20 cellular contexts compared by ENCODE assay signal in the genomic region with DNA sequence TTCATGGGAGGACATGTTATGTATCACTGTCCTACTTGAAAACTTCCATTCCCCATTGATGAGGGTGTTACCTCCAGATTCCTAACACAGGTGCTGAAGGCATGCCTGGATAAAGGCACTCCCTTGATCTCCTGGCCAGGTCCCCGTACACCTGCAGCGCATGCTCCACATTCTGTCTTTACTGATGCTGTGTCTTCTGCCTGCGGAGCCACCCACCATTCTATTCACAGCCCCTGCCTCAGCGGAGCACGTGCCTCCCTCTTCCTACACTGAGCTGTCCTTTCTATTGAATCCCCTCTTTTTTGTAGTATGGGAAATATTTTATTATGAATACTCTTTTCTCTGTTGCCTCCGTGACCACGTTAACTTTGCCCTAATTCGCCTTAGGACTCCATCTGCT. TPM values are rescaled to one million over a fixed set of nuclear protein-coding genes. Genes with fewer than 3 reads are reported as not detected.
DNase-seq lines count a peak whose midpoint lies in the region; ATAC-seq and TF ChIP-seq lines count a peak whose summit lies in the region.
"Had no signal": no experiment of that assay in that cellular context is flagged by ENCODE, and none has a peak within 500 bp of the region (broad histone marks: within the 10 kb centered on the region; RNA-seq: fewer than 3 reads in every experiment).

No MANE protein-coding gene starts in this region.

- no peaks in the 10 kb centered on the region for H3K36me3 ChIP-seq in testis (ENCODE audit: low read depth, missing control alignments)
- H3K36me3 ChIP-seq: heart right ventricle, vagina had no signal

- H3K9me3 ChIP-seq in T-helper 17 cell (ENCODE audit: control insufficient read depth, low read length, poor library complexity, severe bottlenecking) (no peaks in the 10 kb centered on the region), testis (no peaks in the 10 kb centered on the region)
- H3K9me3 ChIP-seq: heart right ventricle, vagina had no signal

- H3K4me1 Mint-ChIP-seq in activated naive CD4-positive, alpha-beta T cell treated with anti-CD3 and anti-CD28 coated beads for 36 hours (ENCODE audit: low read depth), result peaks cover 69% of the 10 kb centered on the region
- H3K4me1 Mint-ChIP-seq in T-helper 17 cell (peaks cover 37% of the 10 kb centered on the region), memory B cell (peaks cover 56% of the 10 kb centered on the region)
- H3K4me1 Mint-ChIP-seq in stimulated activated naive B cell treated with anti-CD40 and anti-IgM and Interleukin-4, amounts not matched to agents 10 μg/mL and 1 μg/mL and 100 μg/mL, for 72 hours, result peaks cover 42 to 70% of the 10 kb centered on the region in 2 donors

- DNase-seq in activated naive CD4-positive, alpha-beta T cell treated with anti-CD3 and anti-CD28 coated beads for 36 hours, result no peak
- no peak for DNase-seq in activated naive CD4-positive, alpha-beta T cell (lab: John Stamatoyannopoulos, UW)
- no peak for DNase-seq in T-helper 17 cell
- no peak for DNase-seq in memory B cell (ENCODE audit: low spot score in 2 of 2)
- DNase-seq in stimulated activated naive B cell treated with anti-CD40 and anti-IgM and Interleukin-4, amounts not matched to agents 10 μg/mL and 1 μg/mL and 100 μg/mL, for 72 hours, result no peak
- DNase-seq in testis, result no peak
- DNase-seq in germinal center (ENCODE audit: low spot score), result no peak
- DNase-seq: activated CD4-positive, CD25-positive, alpha-beta regulatory T cell; activated CD8-positive, alpha-beta memory T cell treated with anti-CD3 and anti-CD28 coated beads, Interleukin-2, amount 50 U/mL, for 4 hours; activated naive CD4-positive, alpha-beta T cell treated with anti-CD3 and anti-CD28 coated beads, Interleukin-2, amount 50 U/mL, for 16 hours; CD8-positive, alpha-beta memory T cell; dorsolateral prefrontal cortex; heart right ventricle; islet precursor cell; midbrain; NCI-H2081 treated with DMSO at 0.1 percent for 48 hours; NCI-H748 treated with DMSO at 0.1 percent for 48 hours had no signal

- no peak overlapping the region for H3K4me3 ChIP-seq in testis
- H3K4me3 ChIP-seq: dorsolateral prefrontal cortex, heart right ventricle, vagina had no signal

- WGBS in testis, 2 donors, result 87 to 96% methylated on average over 8 of the region's 8 CpGs

- no peaks in the 10 kb centered on the region for H3K9me3 Mint-ChIP-seq in activated naive CD4-positive, alpha-beta T cell treated with anti-CD3 and anti-CD28 coated beads for 36 hours
- peaks cover 6% of the 10 kb centered on the region for H3K9me3 Mint-ChIP-seq in memory B cell
- H3K9me3 Mint-ChIP-seq in stimulated activated naive B cell treated with anti-CD40 and anti-IgM and Interleukin-4, amounts not matched to agents 10 μg/mL and 1 μg/mL and 100 μg/mL, for 72 hours, result peaks cover 2 to 11% of the 10 kb centered on the region in 2 donors
- H3K9me3 Mint-ChIP-seq: CD8-positive, alpha-beta memory T cell had no signal

- H3K36me3 Mint-ChIP-seq in activated naive CD4-positive, alpha-beta T cell treated with anti-CD3 and anti-CD28 coated beads for 36 hours (ENCODE audit: low read depth), result peaks cover 20% of the 10 kb centered on the region
- H3K36me3 Mint-ChIP-seq in T-helper 17 cell (ENCODE audit: low read depth), result peaks cover 3% of the 10 kb centered on the region
- H3K36me3 Mint-ChIP-seq in memory B cell, result peaks cover 31% of the 10 kb centered on the region
- H3K36me3 Mint-ChIP-seq in stimulated activated naive B cell treated with anti-CD40 and anti-IgM and Interleukin-4, amounts not matched to agents 10 μg/mL and 1 μg/mL and 100 μg/mL, for 72 hours, result peaks cover 38 to 62% of the 10 kb centered on the region in 2 donors

- TF ChIP-seq CTCF in testis (IDR thresholded peaks at IDR 0.05), result no peak

- CTCF ChIA-PET in activated naive CD4-positive, alpha-beta T cell treated with anti-CD3 and anti-CD28 coated beads for 36 hours (lab: Charles Lee), result interaction anchor here (0.8 to 1.2 kb wide), 2 partner anchors 24 to 35 kb away, joined by 3 read pairs; no protein-coding TSS in a partner anchor

- peaks cover 4% of the 10 kb centered on the region for H3K4me1 ChIP-seq in testis

- no peaks in the 10 kb centered on the region for H3K27me3 Mint-ChIP-seq in activated naive CD4-positive, alpha-beta T cell treated with anti-CD3 and anti-CD28 coated beads for 36 hours (ENCODE audit: low read depth)
- H3K27me3 Mint-ChIP-seq in T-helper 17 cell, result no peaks in the 10 kb centered on the region
- no peaks in the 10 kb centered on the region for H3K27me3 Mint-ChIP-seq in memory B cell
- no peaks in the 10 kb centered on the region for H3K27me3 Mint-ChIP-seq in stimulated activated naive B cell treated with anti-CD40 and anti-IgM and Interleukin-4, amounts not matched to agents 10 μg/mL and 1 μg/mL and 100 μg/mL, for 72 hours
- H3K27me3 Mint-ChIP-seq: CD8-positive, alpha-beta memory T cell had no signal

- no peak for TF ChIP-seq POLR2A in testis (IDR thresholded peaks at IDR 0.05)

- no peaks in the 10 kb centered on the region for H3K27me3 ChIP-seq in testis
- H3K27me3 ChIP-seq: dorsolateral prefrontal cortex, heart right ventricle, vagina had no signal

- H3K27ac ChIP-seq in testis, result no peak overlapping the region
- H3K27ac ChIP-seq: dorsolateral prefrontal cortex, vagina had no signal

- intact Hi-C loops in activated naive CD4-positive, alpha-beta T cell treated with anti-CD3 and anti-CD28 coated beads for 36 hours (cut with micrococcal nuclease), result no loop called here
- intact Hi-C loops in testis (cut with DNase I; ENCODE audit: low total_unique reads), result no loop called here

- H3K4me3 Mint-ChIP-seq in activated naive CD4-positive, alpha-beta T cell treated with anti-CD3 and anti-CD28 coated beads for 36 hours, result no peak overlapping the region
- H3K4me3 Mint-ChIP-seq in T-helper 17 cell, result no peak overlapping the region
- H3K4me3 Mint-ChIP-seq in memory B cell, result no peak overlapping the region
- no peak overlapping the region for H3K4me3 Mint-ChIP-seq in stimulated activated naive B cell treated with anti-CD40 and anti-IgM and Interleukin-4, amounts not matched to agents 10 μg/mL and 1 μg/mL and 100 μg/mL, for 72 hours

- ATAC-seq in T-helper 17 cell (no peak), memory B cell (ENCODE audit: low read depth) (no peak), HG02938 (IDR thresholded peaks at IDR 0.05; ENCODE audit: unreplicated experiment) (no peak)
- no peak for ATAC-seq in stimulated activated naive B cell treated with anti-CD40 and anti-IgM and Interleukin-4, amounts not matched to agents 10 μg/mL and 1 μg/mL and 100 μg/mL, for 72 hours (replicated peaks)
- ATAC-seq: esophagus mucosa, heart right ventricle had no signal

- H3K27ac Mint-ChIP-seq in activated naive CD4-positive, alpha-beta T cell treated with anti-CD3 and anti-CD28 coated beads for 36 hours, result peak overlapping the region; percentile 4
- H3K27ac Mint-ChIP-seq in T-helper 17 cell (peak overlapping the region; percentile 14), memory B cell (peak overlapping the region; percentile 65)
- H3K27ac Mint-ChIP-seq in stimulated activated naive B cell treated with anti-CD40 and anti-IgM and Interleukin-4, amounts not matched to agents 10 μg/mL and 1 μg/mL and 100 μg/mL, for 72 hours, result peak overlapping the region; percentile 7

RNA-seq across cellular contexts. Expression of a gene that starts 25.0 kb away (rescaled TPM):
- total RNA-seq in activated naive CD4-positive, alpha-beta T cell treated with anti-CD3 and anti-CD28 coated beads for 36 hours, result 100 to 1,000 TPM; 111 to 119 TPM
- 10 to 100 TPM; 65.5 to 67.7 TPM for total RNA-seq in T-helper 17 cell
- 10 to 100 TPM; 42.0 to 44.3 TPM for total RNA-seq in testis
- polyA plus RNA-seq in testis (ENCODE audit: insufficient read depth, low read depth, low replicate concordance), result 44.0 TPM

Comparison
In these comparisons a context has a peak if more than half of its experiments do, and no peak if none do; other contexts are left out.
1. H3K27ac Mint-ChIP-seq: peak in every context shown above with its lines; median percentile 65 in memory B cell; 14 in T-helper 17 cell; 7 in stimulated activated naive B cell treated with anti-CD40 and anti-IgM and Interleukin-4, amounts not matched to agents 10 μg/mL and 1 μg/mL and 100 μg/mL, for 72 hours; 4 in activated naive CD4-positive, alpha-beta T cell treated with anti-CD3 and anti-CD28 coated beads for 36 hours.